In the genomic region with DNA sequence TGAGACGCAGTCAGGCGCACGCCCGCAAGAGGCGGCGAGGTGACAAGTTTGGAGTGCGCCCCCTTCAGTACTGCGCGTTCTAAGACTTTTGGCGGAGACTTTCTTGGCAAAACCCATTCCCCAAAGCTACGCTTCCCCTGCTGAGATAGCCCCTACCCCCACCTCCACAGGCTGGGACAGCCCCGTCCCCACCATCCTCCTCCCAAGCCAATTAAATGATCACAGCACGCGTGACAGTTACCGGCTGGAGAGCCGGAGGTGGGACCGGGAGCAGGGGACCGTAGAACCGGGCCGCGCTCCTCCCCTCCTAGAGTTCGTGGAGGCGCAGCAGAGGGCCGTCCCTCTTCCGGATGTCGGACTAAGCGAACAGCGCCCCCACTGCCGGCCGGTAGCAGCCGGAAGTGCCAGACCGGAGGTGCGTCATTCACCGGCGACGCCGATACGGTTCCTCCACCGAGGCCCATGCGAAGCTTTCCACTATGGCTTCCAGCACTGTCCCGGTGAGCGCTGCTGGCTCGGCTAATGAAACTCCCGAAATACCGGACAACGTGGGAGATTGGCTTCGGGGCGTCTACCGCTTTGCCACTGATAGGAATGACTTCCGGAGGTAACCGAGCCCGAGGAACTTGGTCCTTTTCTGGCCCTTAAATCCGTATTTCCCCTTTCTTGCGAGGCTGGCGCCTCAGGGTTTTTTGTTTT, we compare ENCODE assay signal across 1 cellular context.
TF ChIP-seq lines count a peak whose summit lies in the region.

A gene (plus strand): TSS at position 476 of the 699 bp plus-strand sequence. CDS start 4 bp downstream, at position 480.

TF ChIP-seq in K562, 482 proteins besides CTCF, POLR2A, EP300 and RAD21 (continued from another document and continues in another):
- TF ChIP-seq EWSR1 (IDR thresholded peaks at IDR 0.05; ENCODE audit: borderline replicate concordance, low read depth, partially characterized antibody): no peak
- TF ChIP-seq, protein P1, sequence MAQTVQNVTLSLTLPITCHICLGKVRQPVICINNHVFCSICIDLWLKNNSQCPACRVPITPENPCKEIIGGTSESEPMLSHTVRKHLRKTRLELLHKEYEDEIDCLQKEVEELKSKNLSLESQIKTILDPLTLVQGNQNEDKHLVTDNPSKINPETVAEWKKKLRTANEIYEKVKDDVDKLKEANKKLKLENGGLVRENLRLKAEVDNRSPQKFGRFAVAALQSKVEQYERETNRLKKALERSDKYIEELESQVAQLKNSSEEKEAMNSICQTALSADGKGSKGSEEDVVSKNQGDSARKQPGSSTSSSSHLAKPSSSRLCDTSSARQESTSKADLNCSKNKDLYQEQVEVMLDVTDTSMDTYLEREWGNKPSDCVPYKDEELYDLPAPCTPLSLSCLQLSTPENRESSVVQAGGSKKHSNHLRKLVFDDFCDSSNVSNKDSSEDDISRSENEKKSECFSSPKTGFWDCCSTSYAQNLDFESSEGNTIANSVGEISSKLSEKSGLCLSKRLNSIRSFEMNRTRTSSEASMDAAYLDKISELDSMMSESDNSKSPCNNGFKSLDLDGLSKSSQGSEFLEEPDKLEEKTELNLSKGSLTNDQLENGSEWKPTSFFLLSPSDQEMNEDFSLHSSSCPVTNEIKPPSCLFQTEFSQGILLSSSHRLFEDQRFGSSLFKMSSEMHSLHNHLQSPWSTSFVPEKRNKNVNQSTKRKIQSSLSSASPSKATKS (CRISPR knock-in tag; IDR thresholded peaks at IDR 0.05): no peak
- TF ChIP-seq HMG20B (CRISPR knock-in tag; IDR thresholded peaks at IDR 0.05): no peak
- no peak for TF ChIP-seq NR2F6 (CRISPR knock-in tag; IDR thresholded peaks at IDR 0.05)
- no peak for TF ChIP-seq BRCA1 (IDR thresholded peaks at IDR 0.05)
- TF ChIP-seq BRCA1 (CRISPR knock-in tag; IDR thresholded peaks at IDR 0.05): no peak; the same call in 1 of the 2 replicates
- TF ChIP-seq CEBPB (tag; IDR thresholded peaks at IDR 0.05): no peak
- no peak; the same call in 1 of the 2 replicates for TF ChIP-seq MXI1 (IDR thresholded peaks at IDR 0.05; ENCODE audit: low read depth, low read length)
- TF ChIP-seq, protein P2, sequence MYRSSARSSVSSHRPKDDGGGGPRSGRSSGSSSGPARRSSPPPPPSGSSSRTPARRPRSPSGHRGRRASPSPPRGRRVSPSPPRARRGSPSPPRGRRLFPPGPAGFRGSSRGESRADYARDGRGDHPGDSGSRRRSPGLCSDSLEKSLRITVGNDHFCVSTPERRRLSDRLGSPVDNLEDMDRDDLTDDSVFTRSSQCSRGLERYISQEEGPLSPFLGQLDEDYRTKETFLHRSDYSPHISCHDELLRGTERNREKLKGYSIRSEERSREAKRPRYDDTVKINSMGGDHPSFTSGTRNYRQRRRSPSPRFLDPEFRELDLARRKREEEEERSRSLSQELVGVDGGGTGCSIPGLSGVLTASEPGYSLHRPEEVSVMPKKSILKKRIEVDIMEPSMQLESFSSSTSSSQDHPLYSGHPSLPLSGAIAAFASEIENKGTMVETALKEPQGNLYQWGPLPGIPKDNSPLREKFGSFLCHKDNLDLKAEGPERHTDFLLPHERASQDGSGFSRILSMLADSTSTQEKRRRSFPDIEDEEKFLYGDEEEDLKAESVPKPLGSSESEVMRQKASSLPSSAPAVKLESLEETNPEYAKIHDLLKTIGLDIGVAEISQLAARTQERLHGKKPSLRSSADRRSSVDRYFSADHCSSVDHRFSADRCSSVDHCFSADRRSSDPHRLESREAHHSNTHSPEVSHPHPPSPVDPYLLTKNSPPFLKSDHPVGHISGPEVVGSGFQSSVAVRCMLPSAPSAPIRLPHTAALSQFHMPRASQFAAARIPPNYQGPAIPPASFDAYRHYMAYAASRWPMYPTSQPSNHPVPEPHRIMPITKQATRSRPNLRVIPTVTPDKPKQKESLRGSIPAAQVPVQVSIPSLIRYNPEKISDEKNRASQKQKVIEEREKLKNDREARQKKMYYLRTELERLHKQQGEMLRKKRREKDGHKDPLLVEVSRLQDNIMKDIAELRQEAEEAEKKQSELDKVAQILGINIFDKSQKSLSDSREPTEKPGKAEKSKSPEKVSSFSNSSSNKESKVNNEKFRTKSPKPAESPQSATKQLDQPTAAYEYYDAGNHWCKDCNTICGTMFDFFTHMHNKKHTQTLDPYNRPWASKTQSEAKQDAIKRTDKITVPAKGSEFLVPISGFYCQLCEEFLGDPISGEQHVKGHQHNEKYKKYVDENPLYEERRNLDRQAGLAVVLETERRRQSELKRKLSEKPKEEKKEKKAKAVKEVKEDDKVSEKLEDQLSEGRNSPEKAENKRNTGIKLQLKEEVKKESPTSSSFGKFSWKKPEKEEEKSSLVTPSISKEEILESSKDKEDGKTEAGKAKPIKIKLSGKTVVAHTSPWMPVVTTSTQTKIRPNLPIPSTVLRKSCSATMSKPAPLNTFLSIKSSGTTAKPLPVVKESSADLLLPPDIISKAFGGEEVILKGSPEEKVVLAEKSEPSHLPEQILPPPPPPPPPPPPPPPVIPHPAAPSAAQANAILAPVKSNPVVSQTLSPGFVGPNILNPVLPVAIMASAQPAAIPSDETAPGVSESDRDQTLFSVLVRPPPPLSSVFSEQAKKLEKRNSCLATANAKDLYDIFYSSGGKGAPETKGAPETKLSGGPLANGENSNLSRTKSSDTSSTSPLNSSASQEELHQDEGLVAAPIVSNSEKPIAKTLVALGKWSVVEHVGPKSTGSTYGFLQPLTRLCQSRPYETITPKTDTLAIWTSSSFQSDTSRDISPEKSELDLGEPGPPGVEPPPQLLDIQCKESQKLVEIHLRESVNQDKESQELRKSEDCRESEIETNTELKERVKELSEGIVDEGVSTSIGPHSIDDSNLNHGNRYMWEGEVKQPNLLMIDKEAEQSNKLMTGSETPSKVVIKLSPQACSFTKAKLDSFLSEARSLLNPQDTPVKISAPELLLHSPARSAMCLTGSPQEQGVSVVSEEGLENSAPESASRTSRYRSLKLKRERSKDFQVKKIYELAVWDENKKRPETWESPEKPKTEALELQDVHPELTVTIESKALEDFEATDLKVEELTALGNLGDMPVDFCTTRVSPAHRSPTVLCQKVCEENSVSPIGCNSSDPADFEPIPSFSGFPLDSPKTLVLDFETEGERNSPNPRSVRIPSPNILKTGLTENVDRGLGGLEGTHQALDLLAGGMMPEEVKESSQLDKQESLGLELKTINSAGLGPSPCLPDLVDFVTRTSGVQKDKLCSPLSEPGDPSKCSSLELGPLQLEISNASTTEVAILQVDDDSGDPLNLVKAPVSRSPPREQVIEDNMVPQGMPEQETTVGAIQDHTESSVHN (IDR thresholded peaks at IDR 0.05; ENCODE audit: borderline replicate concordance in 1 of 2, low read depth in 1 of 2): no peak
- no peak for TF ChIP-seq ZNF347 (CRISPR knock-in tag; IDR thresholded peaks at IDR 0.05; ENCODE audit: low read depth)
- 0 out of 2 replicates have a peak, but pooled peaks have one; percentile 49 for TF ChIP-seq CBX5 (IDR thresholded peaks at IDR 0.05; ENCODE audit: borderline replicate concordance, low read depth)
- peak; percentile 51; the same call in 1 of the 2 replicates for TF ChIP-seq GATAD2B (IDR thresholded peaks at IDR 0.05; ENCODE audit: borderline replicate concordance)
- TF ChIP-seq SRF (CRISPR knock-in tag; IDR thresholded peaks at IDR 0.05): no peak
- TF ChIP-seq ARNT (IDR thresholded peaks at IDR 0.05): peak; percentile 50 to 75; a peak in 2 of 4 replicates
- TF ChIP-seq, protein P3, sequence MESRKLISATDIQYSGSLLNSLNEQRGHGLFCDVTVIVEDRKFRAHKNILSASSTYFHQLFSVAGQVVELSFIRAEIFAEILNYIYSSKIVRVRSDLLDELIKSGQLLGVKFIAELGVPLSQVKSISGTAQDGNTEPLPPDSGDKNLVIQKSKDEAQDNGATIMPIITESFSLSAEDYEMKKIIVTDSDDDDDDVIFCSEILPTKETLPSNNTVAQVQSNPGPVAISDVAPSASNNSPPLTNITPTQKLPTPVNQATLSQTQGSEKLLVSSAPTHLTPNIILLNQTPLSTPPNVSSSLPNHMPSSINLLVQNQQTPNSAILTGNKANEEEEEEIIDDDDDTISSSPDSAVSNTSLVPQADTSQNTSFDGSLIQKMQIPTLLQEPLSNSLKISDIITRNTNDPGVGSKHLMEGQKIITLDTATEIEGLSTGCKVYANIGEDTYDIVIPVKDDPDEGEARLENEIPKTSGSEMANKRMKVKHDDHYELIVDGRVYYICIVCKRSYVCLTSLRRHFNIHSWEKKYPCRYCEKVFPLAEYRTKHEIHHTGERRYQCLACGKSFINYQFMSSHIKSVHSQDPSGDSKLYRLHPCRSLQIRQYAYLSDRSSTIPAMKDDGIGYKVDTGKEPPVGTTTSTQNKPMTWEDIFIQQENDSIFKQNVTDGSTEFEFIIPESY (CRISPR knock-in tag; IDR thresholded peaks at IDR 0.05): peak; percentile 84
- peak; percentile 93 for TF ChIP-seq ZFX (CRISPR knock-in tag; IDR thresholded peaks at IDR 0.05)
- TF ChIP-seq ZNF146 (CRISPR knock-in tag; IDR thresholded peaks at IDR 0.05; ENCODE audit: unreplicated experiment): no peak
- no peak for TF ChIP-seq NR4A1 (CRISPR knock-in tag; IDR thresholded peaks at IDR 0.05)
- no peak for TF ChIP-seq NR4A1 (tag; IDR thresholded peaks at IDR 0.05)
- TF ChIP-seq, protein P4, sequence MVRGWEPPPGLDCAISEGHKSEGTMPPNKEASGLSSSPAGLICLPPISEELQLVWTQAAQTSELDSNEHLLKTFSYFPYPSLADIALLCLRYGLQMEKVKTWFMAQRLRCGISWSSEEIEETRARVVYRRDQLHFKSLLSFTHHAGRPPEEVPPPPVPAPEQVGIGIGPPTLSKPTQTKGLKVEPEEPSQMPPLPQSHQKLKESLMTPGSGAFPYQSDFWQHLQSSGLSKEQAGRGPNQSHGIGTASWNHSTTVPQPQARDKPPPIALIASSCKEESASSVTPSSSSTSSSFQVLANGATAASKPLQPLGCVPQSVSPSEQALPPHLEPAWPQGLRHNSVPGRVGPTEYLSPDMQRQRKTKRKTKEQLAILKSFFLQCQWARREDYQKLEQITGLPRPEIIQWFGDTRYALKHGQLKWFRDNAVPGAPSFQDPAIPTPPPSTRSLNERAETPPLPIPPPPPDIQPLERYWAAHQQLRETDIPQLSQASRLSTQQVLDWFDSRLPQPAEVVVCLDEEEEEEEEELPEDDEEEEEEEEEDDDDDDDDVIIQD (CRISPR knock-in tag; IDR thresholded peaks at IDR 0.05): no peak
- TF ChIP-seq HNRNPK (IDR thresholded peaks at IDR 0.05; ENCODE audit: low read depth, low read length, poor library complexity, severe bottlenecking): no peak
- peak in 1 of 2 experiments; percentile 76; a peak in 2 of 4 replicates for TF ChIP-seq TEAD1 (CRISPR knock-in tag; IDR thresholded peaks at IDR 0.05)
- TF ChIP-seq CSDE1 (IDR thresholded peaks at IDR 0.05): peak in 1 of 2 experiments; percentile 73; a peak in 1 of 4 replicates
- TF ChIP-seq HMGN3 (IDR thresholded peaks at IDR 0.05; ENCODE audit: borderline replicate concordance, extremely low read depth, insufficient read length, low read depth, low read length): no peak
- TF ChIP-seq TEAD4 (IDR thresholded peaks at IDR 0.05; ENCODE audit: low read length): peak; percentile 37
- TF ChIP-seq TEAD4 (CRISPR knock-in tag; IDR thresholded peaks at IDR 0.05; ENCODE audit: borderline replicate concordance): no peak
- TF ChIP-seq, protein P5, sequence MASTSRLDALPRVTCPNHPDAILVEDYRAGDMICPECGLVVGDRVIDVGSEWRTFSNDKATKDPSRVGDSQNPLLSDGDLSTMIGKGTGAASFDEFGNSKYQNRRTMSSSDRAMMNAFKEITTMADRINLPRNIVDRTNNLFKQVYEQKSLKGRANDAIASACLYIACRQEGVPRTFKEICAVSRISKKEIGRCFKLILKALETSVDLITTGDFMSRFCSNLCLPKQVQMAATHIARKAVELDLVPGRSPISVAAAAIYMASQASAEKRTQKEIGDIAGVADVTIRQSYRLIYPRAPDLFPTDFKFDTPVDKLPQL (IDR thresholded peaks at IDR 0.05; ENCODE audit: extremely low read depth, insufficient read length): peak; percentile 25
- TF ChIP-seq, protein P6, sequence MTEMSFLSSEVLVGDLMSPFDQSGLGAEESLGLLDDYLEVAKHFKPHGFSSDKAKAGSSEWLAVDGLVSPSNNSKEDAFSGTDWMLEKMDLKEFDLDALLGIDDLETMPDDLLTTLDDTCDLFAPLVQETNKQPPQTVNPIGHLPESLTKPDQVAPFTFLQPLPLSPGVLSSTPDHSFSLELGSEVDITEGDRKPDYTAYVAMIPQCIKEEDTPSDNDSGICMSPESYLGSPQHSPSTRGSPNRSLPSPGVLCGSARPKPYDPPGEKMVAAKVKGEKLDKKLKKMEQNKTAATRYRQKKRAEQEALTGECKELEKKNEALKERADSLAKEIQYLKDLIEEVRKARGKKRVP (CRISPR knock-in tag; IDR thresholded peaks at IDR 0.05): no peak
- TF ChIP-seq, protein P7, sequence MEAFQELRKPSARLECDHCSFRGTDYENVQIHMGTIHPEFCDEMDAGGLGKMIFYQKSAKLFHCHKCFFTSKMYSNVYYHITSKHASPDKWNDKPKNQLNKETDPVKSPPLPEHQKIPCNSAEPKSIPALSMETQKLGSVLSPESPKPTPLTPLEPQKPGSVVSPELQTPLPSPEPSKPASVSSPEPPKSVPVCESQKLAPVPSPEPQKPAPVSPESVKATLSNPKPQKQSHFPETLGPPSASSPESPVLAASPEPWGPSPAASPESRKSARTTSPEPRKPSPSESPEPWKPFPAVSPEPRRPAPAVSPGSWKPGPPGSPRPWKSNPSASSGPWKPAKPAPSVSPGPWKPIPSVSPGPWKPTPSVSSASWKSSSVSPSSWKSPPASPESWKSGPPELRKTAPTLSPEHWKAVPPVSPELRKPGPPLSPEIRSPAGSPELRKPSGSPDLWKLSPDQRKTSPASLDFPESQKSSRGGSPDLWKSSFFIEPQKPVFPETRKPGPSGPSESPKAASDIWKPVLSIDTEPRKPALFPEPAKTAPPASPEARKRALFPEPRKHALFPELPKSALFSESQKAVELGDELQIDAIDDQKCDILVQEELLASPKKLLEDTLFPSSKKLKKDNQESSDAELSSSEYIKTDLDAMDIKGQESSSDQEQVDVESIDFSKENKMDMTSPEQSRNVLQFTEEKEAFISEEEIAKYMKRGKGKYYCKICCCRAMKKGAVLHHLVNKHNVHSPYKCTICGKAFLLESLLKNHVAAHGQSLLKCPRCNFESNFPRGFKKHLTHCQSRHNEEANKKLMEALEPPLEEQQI (IDR thresholded peaks at IDR 0.05): peak; percentile 75; the same call in 1 of the 2 replicates
- TF ChIP-seq, protein P8, sequence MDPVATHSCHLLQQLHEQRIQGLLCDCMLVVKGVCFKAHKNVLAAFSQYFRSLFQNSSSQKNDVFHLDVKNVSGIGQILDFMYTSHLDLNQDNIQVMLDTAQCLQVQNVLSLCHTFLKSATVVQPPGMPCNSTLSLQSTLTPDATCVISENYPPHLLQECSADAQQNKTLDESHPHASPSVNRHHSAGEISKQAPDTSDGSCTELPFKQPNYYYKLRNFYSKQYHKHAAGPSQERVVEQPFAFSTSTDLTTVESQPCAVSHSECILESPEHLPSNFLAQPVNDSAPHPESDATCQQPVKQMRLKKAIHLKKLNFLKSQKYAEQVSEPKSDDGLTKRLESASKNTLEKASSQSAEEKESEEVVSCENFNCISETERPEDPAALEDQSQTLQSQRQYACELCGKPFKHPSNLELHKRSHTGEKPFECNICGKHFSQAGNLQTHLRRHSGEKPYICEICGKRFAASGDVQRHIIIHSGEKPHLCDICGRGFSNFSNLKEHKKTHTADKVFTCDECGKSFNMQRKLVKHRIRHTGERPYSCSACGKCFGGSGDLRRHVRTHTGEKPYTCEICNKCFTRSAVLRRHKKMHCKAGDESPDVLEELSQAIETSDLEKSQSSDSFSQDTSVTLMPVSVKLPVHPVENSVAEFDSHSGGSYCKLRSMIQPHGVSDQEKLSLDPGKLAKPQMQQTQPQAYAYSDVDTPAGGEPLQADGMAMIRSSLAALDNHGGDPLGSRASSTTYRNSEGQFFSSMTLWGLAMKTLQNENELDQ (CRISPR knock-in tag; IDR thresholded peaks at IDR 0.05; ENCODE audit: borderline replicate concordance): no peak
- TF ChIP-seq RFX7 (CRISPR knock-in tag; IDR thresholded peaks at IDR 0.05): no peak
